8 cellular contexts compared by ENCODE assay signal in the genomic region with DNA sequence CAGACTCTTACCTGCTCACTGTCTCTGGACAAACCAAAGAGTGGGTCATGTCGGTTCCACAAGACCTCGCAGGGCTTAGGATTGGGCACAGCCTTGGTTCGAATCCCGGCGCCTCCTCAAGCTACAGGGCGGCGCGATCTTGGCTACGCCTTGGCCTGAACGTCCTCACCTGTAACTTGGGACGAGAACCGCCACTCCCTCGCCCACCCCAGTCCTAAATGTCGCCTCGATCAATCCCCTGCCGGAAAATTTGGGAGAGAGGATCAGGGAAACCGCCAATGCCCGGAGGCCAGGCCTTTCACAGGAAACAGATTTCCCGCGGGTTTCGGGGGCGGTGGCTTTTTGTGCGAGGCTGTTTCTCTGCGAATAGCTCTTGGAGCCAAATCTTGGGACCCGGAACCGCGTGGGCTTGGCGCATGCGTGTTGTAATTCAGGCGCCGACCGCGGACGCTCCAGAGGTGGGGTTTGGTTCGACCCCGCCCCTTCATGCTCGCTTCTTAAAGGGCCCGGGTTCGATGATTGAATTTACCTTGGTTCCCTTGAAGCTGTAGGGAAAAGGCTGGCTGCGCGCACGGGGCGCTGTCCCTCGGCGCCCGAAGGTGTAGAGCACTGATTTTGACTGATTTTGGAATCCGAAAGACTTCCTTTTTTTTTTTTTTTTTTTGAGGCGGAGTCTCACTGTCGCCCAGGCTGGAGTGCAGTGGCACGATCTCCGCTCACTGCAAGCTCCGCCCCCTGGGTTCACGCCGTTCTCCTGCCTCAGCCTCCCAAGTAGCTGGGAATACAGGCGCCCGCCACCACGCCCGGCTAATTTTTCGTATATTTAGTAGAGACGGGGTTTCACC. TPM values are rescaled to one million over a fixed set of nuclear protein-coding genes. Genes with fewer than 3 reads are reported as not detected.
DNase-seq lines count a peak whose midpoint lies in the region; ATAC-seq and TF ChIP-seq lines count a peak whose summit lies in the region.

A gene with protein sequence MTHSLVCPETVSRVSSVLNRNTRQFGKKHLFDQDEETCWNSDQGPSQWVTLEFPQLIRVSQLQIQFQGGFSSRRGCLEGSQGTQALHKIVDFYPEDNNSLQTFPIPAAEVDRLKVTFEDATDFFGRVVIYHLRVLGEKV (minus strand): TSS at position 403 of the 845 bp plus-strand sequence. CDS start 354 bp downstream, at position 49.

- H3K4me1 ChIP-seq in breast epithelium, result peaks cover 0 to 10% of the 10 kb centered on the region in 2 donors
- no peaks in the 10 kb centered on the region for H3K4me1 ChIP-seq in iPS-20b (ENCODE audit: insufficient read depth, low read length)
- peaks cover 11 to 16% (median 11%) of the 10 kb centered on the region in 3 donors for H3K4me1 ChIP-seq in skeletal muscle tissue (ENCODE audit: control insufficient read depth in 3 of 3, insufficient read depth in 3 of 3, low read length in 3 of 3)

- H3K4me3 ChIP-seq in WERI-Rb-1 (ENCODE audit: low read depth, low read length) (peak within 1 kb of the TSS; percentile 88), breast epithelium (peak within 1 kb of the TSS; percentile 64 to 77 (median 69)), iPS-20b (ENCODE audit: low read length) (peak within 1 kb of the TSS; percentile 81), skeletal muscle tissue (ENCODE audit: low read length in 3 of 3) (peak within 1 kb of the TSS; percentile 73 to 86 (median 76))

- H3K9me3 ChIP-seq in WERI-Rb-1 (ENCODE audit: severe bottlenecking) (no peaks in the 10 kb centered on the region), breast epithelium (no peaks in the 10 kb centered on the region), iPS-20b (ENCODE audit: insufficient read depth, low read depth, low read length) (no peaks in the 10 kb centered on the region), skeletal muscle tissue (ENCODE audit: control insufficient read depth in 3 of 3, low read length in 3 of 3) (no peaks in the 10 kb centered on the region)

- TF ChIP-seq POLR2A in breast epithelium (IDR thresholded peaks at IDR 0.05), result no peak

- no peaks in the 10 kb centered on the region for H3K27me3 ChIP-seq in WERI-Rb-1 (ENCODE audit: insufficient read depth, low read depth, severe bottlenecking)
- H3K27me3 ChIP-seq in breast epithelium, result peaks cover 0 to 5% of the 10 kb centered on the region in 2 donors
- peaks cover 41% of the 10 kb centered on the region for H3K27me3 ChIP-seq in iPS-20b (ENCODE audit: insufficient read depth, low read length)
- peaks cover 13 to 25% (median 24%) of the 10 kb centered on the region in 3 donors for H3K27me3 ChIP-seq in skeletal muscle tissue (ENCODE audit: control insufficient read depth in 3 of 3, insufficient read depth in 3 of 3, low read length in 3 of 3)

- no peak for TF ChIP-seq CTCF in WERI-Rb-1 (IDR thresholded peaks at IDR 0.05; ENCODE audit: low read depth, low read length)
- no peak for TF ChIP-seq CTCF in breast epithelium (IDR thresholded peaks at IDR 0.05)

- ATAC-seq in GM18502 (IDR thresholded peaks at IDR 0.05; ENCODE audit: poor library complexity, unreplicated experiment) (peak; percentile 71), HG03045 (IDR thresholded peaks at IDR 0.05; ENCODE audit: unreplicated experiment) (peak; percentile 59), HG03520 (IDR thresholded peaks at IDR 0.05; ENCODE audit: unreplicated experiment) (no peak)

- H3K9ac ChIP-seq in iPS-20b (ENCODE audit: low read depth, low read length) (peak within 1 kb of the TSS; percentile 82), skeletal muscle tissue (ENCODE audit: low read depth in 1 of 3, low read length in 3 of 3) (peak within 1 kb of the TSS; percentile 82 to 90 (median 88))

- intact Hi-C loops in breast epithelium (cut with DNase I; ENCODE audit: low total_unique reads), result no loop called here

- H3K36me3 ChIP-seq in WERI-Rb-1 (peaks cover 33% of the 10 kb centered on the region), breast epithelium (no peaks in the 10 kb centered on the region), iPS-20b (ENCODE audit: insufficient read depth, low read depth, low read length) (peaks cover 30% of the 10 kb centered on the region), skeletal muscle tissue (ENCODE audit: control insufficient read depth in 3 of 3, insufficient read depth in 3 of 3, low read length in 3 of 3) (peaks cover 18 to 25% (median 18%) of the 10 kb centered on the region in 3 donors)

- H3K27ac ChIP-seq in WERI-Rb-1 (peak within 1 kb of the TSS; percentile 73), breast epithelium (peak within 1 kb of the TSS; percentile 64 to 85), iPS-20b (ENCODE audit: low read length) (no peak within 1 kb of the TSS), skeletal muscle tissue (ENCODE audit: low read depth, low read length) (peak within 1 kb of the TSS; percentile 74)

- DNase-seq in NCI-H2227 treated with DMSO at 0.1 percent for 48 hours (lab: John Stamatoyannopoulos, UW) (peak; percentile 82), WERI-Rb-1 (peak; percentile 92), breast epithelium (ENCODE audit: low spot score in 2 of 2) (peak; percentile 81 to 90)

RNA-seq across cellular contexts. Expression of the gene that starts here (rescaled TPM):
- total RNA-seq in breast epithelium (10 to 100 TPM; 19.8 to 24.1 (median 21.6) TPM), skeletal muscle tissue (7.3 TPM)
